Comparison of ENCODE assay signal across 13 cellular contexts in the genomic region with DNA sequence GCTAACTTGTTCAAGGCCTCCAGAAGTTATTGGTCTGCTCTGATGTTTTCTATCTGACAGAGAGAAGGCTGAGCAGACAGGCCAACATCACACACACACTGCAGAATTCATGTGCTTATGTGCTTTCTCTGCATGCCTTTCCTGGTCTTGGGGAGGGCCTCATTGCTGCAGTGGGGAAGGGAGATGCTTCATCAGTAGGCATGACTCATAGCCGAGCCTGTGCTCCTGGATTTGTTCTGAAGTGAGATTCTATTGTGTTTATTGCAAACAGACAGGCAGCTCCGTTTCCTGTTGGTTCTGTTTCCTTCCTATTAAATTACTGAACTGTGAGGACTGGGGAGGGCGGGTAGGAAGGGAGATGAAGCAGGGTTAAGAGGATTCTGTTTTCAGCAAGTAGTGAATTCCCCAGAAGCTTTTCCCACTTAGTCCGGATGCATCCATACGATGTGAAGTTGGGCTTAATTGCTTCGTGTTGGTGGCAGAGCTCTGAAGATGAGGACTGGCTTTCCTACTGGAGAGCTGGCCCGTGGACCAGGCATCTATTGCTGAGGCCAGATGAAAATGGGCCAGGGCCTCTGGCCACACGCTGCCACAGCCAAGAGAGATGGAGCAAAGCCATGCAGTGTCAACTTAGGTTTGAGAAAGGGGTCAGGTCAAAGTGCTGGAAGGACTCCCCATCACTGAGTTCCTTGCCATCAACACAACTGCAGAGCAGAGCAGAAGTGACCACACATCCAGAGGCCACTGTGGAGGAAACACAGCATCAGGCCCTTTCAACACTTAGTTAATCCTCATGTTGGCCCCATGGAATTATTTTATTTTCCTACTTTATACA.
A peak's percentile ranks its signal among the peaks of the same experiment; 100 is the strongest.
DNase-seq lines count a peak whose midpoint lies in the region; ATAC-seq and TF ChIP-seq lines count a peak whose summit lies in the region.
"Had no signal": no experiment of that assay in that cellular context is flagged by ENCODE, and none has a peak within 500 bp of the region (broad histone marks: within the 10 kb centered on the region; RNA-seq: fewer than 3 reads in every experiment).

No MANE protein-coding gene starts in this region.

- ATAC-seq in activated CD4-positive, alpha-beta T cell treated with anti-CD3 and anti-CD28 coated beads for 36 hours = peak; percentile 55
- ATAC-seq in GM18873 (IDR thresholded peaks at IDR 0.05; ENCODE audit: low FRiP score, unreplicated experiment) = no peak
- ATAC-seq: A549 had no signal

- POLR2A ChIA-PET in activated CD4-positive, alpha-beta T cell treated with anti-CD3 and anti-CD28 coated beads for 36 hours (lab: Charles Lee) = no interaction called here

- peak; percentile 36 for DNase-seq in activated CD4-positive, alpha-beta T cell treated with anti-CD3 and anti-CD28 coated beads for 36 hours
- no peak for DNase-seq in activated CD4-positive, alpha-beta T cell treated with anti-CD3 and anti-CD28 coated beads, Interleukin-2, amount 50 U/mL, for 48 hours
- DNase-seq in NCI-H69 (lab: John Stamatoyannopoulos, UW) (peak; percentile 69), endothelial cell (ENCODE audit: low spot score) (peak; percentile 28), occipital lobe (lab: John Stamatoyannopoulos, UW) (peak; percentile 19), KBM-7 (no peak), NCI-H1417 treated with DMSO at 0.1 percent for 48 hours (lab: John Stamatoyannopoulos, UW) (no peak)
- DNase-seq: activated naive CD8-positive, alpha-beta T cell treated with anti-CD3 and anti-CD28 coated beads for 36 hours; GDM1; hippocampal formation; trophoblast cell had no signal

- no peaks in the 10 kb centered on the region for H3K27me3 Mint-ChIP-seq in activated CD4-positive, alpha-beta T cell treated with anti-CD3 and anti-CD28 coated beads for 36 hours
- H3K27me3 Mint-ChIP-seq in endothelial cell (ENCODE audit: unreplicated experiment) = peaks cover 6% of the 10 kb centered on the region
- H3K27me3 Mint-ChIP-seq: activated naive CD8-positive, alpha-beta T cell treated with anti-CD3 and anti-CD28 coated beads for 36 hours had no signal

- in situ Hi-C loops in KBM-7 (cut with MboI; ENCODE audit: low pct_unique_long_range_greater_than_20kb, low sequenced_read_pairs) = no loop called here

- H3K4me3 Mint-ChIP-seq in activated CD4-positive, alpha-beta T cell treated with anti-CD3 and anti-CD28 coated beads for 36 hours = no peak overlapping the region
- H3K4me3 Mint-ChIP-seq in endothelial cell (ENCODE audit: unreplicated experiment) = peak overlapping the region; percentile 57
- H3K4me3 Mint-ChIP-seq: activated naive CD8-positive, alpha-beta T cell treated with anti-CD3 and anti-CD28 coated beads for 36 hours had no signal

- H3K4me1 Mint-ChIP-seq in activated CD4-positive, alpha-beta T cell treated with anti-CD3 and anti-CD28 coated beads for 36 hours = peaks cover 24% of the 10 kb centered on the region
- peaks cover 27% of the 10 kb centered on the region for H3K4me1 Mint-ChIP-seq in endothelial cell (ENCODE audit: unreplicated experiment)

- peak overlapping the region; percentile 10 for H3K27ac Mint-ChIP-seq in activated CD4-positive, alpha-beta T cell treated with anti-CD3 and anti-CD28 coated beads for 36 hours
- peak overlapping the region; percentile 88 for H3K27ac Mint-ChIP-seq in endothelial cell (ENCODE audit: unreplicated experiment)
- H3K27ac Mint-ChIP-seq: activated naive CD8-positive, alpha-beta T cell treated with anti-CD3 and anti-CD28 coated beads for 36 hours had no signal

- no peaks in the 10 kb centered on the region for H3K36me3 Mint-ChIP-seq in activated CD4-positive, alpha-beta T cell treated with anti-CD3 and anti-CD28 coated beads for 36 hours (ENCODE audit: low read depth)
- peaks cover 5% of the 10 kb centered on the region for H3K36me3 Mint-ChIP-seq in endothelial cell (ENCODE audit: low read depth, unreplicated experiment)
- H3K36me3 Mint-ChIP-seq: activated naive CD8-positive, alpha-beta T cell treated with anti-CD3 and anti-CD28 coated beads for 36 hours had no signal

- CTCF ChIA-PET in activated CD4-positive, alpha-beta T cell treated with anti-CD3 and anti-CD28 coated beads for 36 hours (lab: Charles Lee) = interaction anchor here (0.7 kb wide), 1 partner anchor 30 kb away, joined by 3 read pairs; no protein-coding TSS in a partner anchor

- TF ChIP-seq CTCF in endothelial cell (IDR thresholded peaks at IDR 0.05; ENCODE audit: unreplicated experiment) = no peak

- intact Hi-C loops in activated CD4-positive, alpha-beta T cell treated with anti-CD3 and anti-CD28 coated beads for 36 hours (cut with DNase I, micrococcal nuclease) = no loop called here

- no peaks in the 10 kb centered on the region for H3K9me3 Mint-ChIP-seq in activated CD4-positive, alpha-beta T cell treated with anti-CD3 and anti-CD28 coated beads for 36 hours (ENCODE audit: low read depth)
- H3K9me3 Mint-ChIP-seq in endothelial cell (ENCODE audit: unreplicated experiment) = no peaks in the 10 kb centered on the region
- H3K9me3 Mint-ChIP-seq: activated naive CD8-positive, alpha-beta T cell treated with anti-CD3 and anti-CD28 coated beads for 36 hours had no signal

Comparison
In these comparisons a context has a peak if more than half of its experiments do, and no peak if none do; other contexts are left out.
1. DNase-seq: peak in activated CD4-positive, alpha-beta T cell treated with anti-CD3 and anti-CD28 coated beads for 36 hours (single experiment), NCI-H69 (single experiment), endothelial cell (single experiment) and occipital lobe (single experiment); none in activated CD4-positive, alpha-beta T cell treated with anti-CD3 and anti-CD28 coated beads, Interleukin-2, amount 50 U/mL, for 48 hours (0 of 2), KBM-7 (single experiment) and NCI-H1417 treated with DMSO at 0.1 percent for 48 hours (single experiment).